27 cellular contexts compared by ENCODE assay signal in the genomic region with DNA sequence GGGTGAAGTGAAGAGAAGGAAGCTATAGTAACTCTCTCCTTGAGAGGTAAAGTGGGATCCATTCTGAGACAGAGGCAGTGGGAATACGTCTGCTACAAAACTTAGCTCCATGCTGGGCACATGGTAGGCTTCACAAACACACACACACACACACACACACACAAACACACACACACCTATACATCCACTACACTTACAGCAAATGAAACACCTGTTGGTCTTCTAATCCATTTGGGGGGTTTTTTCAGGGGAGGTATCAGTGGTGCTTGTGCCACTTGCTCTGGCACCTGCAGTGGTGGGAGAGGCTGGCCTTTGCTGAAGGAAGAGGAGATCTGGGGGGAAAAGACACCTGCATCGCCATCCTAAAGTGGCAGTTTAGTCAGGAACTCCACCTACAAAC. TPM values are rescaled to one million over a fixed set of nuclear protein-coding genes. Genes with fewer than 3 reads are reported as not detected.
"Had no signal": no experiment of that assay in that cellular context is flagged by ENCODE, and none has a peak within 500 bp of the region (broad histone marks: within the 10 kb centered on the region; RNA-seq: fewer than 3 reads in every experiment).

No MANE protein-coding gene starts in this region.

- DNase-seq: activated CD4-positive, alpha-beta T cell treated with anti-CD3 and anti-CD28 coated beads for 48 hours; activated effector memory CD4-positive, alpha-beta T cell treated with anti-CD3 and anti-CD28 coated beads, Interleukin-2, amount 50 U/mL, for 16 hours; activated naive CD4-positive, alpha-beta T cell treated with anti-CD3 and anti-CD28 coated beads for 36 hours; activated T-cell treated with anti-CD3 and anti-CD28 coated beads for 4 hours; activated T-cell treated with anti-CD3 and anti-CD28 coated beads, Interleukin-2, amount 50 U/mL, for 48 hours; amygdala; MM.1S; NCI-H1105 treated with DMSO at 0.1 percent for 48 hours; NCI-H1436 treated with DMSO at 0.1 percent for 48 hours; NCI-H187; NCI-H2081; NCI-H510A treated with DMSO at 0.1 percent for 48 hours; NCI-H69; NK-92 treated with Interleukin-12 subunit alpha and Interleukin-12 subunit beta, amount 100 ng/mL, for 24 hours; OCI-M1; RPMI8226; SW 1271; T-helper 17 cell; WERI-Rb-1 had no signal

- H3K27me3 ChIP-seq: SJSA1 had no signal

- H3K27ac ChIP-seq: KMS-11, WERI-Rb-1 had no signal

- H3K9me3 Mint-ChIP-seq: activated naive CD4-positive, alpha-beta T cell treated with anti-CD3 and anti-CD28 coated beads for 36 hours; brain; central memory CD8-positive, alpha-beta T cell had no signal

- H3K27me3 Mint-ChIP-seq: brain; central memory CD8-positive, alpha-beta T cell; T-helper 17 cell had no signal

- ATAC-seq: Panc1, Right ventricle myocardium inferior, SK-N-SH treated with all-trans-retinoic acid at 6 μM for 48 hours, T-helper 17 cell had no signal

- H3K9ac ChIP-seq: KMS-11 had no signal

- H3K4me3 ChIP-seq: SJSA1 had no signal

- H3K4me2 ChIP-seq: KMS-11 had no signal

- H3K4me1 Mint-ChIP-seq: brain had no signal

- H3K4me3 Mint-ChIP-seq: activated naive CD4-positive, alpha-beta T cell treated with anti-CD3 and anti-CD28 coated beads for 36 hours; brain; central memory CD8-positive, alpha-beta T cell; T-helper 17 cell had no signal

- H3K9me3 ChIP-seq: SJSA1 had no signal

RNA-seq across cellular contexts. Expression of a gene that starts 42.4 kb away (rescaled TPM):
- total RNA-seq: astrocyte, Right ventricle myocardium inferior, SJSA1, T-helper 17 cell had no signal
